11 cellular contexts compared by ENCODE assay signal in the genomic region with DNA sequence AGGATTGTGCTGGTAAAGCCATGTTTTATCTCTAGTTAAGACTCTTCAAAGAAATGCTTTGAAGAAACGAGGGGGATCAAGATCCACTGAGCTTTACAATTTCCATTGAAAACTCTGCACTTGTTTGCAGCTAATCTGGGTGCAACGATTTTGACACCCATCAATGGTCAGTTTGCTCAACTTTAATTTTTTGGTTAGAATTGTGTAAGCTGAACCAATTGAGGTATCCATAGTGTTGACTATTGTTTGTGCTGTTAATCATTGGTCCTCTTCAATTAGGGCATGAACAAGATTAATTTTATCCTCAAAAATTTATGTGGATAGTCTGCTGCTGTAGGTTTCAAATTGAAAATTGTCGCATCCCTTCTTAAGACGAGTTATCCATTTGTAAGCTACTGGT.
"Had no signal": no experiment of that assay in that cellular context is flagged by ENCODE, and none has a peak within 500 bp of the region (broad histone marks: within the 10 kb centered on the region; RNA-seq: fewer than 3 reads in every experiment).

No MANE protein-coding gene starts in this region.

- FAIRE-seq: H1, H54 had no signal

- DNase-seq: GM23248, GOT3, H7, H9, HCEC 1CT, HFFc6 had no signal

- H3K4me2 ChIP-seq: GM23338 had no signal

- H3K27ac ChIP-seq: GM23248 had no signal

- H3K9me3 ChIP-seq: HAP-1 had no signal

- H3K4me3 Mint-ChIP-seq: GM23338, H9, HFFc6 had no signal

- H3K4me3 ChIP-seq: GM23248, GM23338, HAP-1 had no signal

- H3K27ac Mint-ChIP-seq: GM23338, H9, HFFc6 had no signal

- H3K4me1 ChIP-seq: HAP-1 had no signal

- ATAC-seq: GM23338, HCT116 had no signal

- H3K36me3 ChIP-seq: HAP-1 had no signal

- H2AFZ ChIP-seq: GM23248, GM23338 had no signal

- H3K9ac ChIP-seq: GM23248 had no signal
